In the genomic region with DNA sequence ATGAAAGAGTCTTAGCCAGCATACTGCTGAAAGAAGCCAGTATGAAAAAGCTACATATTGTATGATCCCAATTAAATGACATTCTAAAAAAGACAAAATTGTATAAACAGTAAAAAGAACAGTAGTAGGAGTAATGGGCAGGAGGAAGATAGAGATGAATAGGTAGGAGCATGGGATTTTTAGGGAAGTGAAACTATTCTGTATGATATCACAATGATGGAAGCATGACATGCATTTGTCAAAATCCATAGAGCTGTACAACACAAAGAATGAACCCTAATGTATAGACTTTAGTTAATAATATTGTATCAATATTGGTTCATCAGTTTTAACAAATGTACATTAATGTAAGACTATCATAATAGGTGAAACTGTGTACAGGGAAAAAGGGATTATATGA, we compare ENCODE assay signal across 18 cellular contexts.
DNase-seq lines count a peak whose midpoint lies in the region; ATAC-seq and TF ChIP-seq lines count a peak whose summit lies in the region.
"Had no signal": no experiment of that assay in that cellular context is flagged by ENCODE, and none has a peak within 500 bp of the region (broad histone marks: within the 10 kb centered on the region; RNA-seq: fewer than 3 reads in every experiment).

No MANE protein-coding gene starts in this region.

- H3K27me3 ChIP-seq in left ventricle myocardium inferior (ENCODE audit: low read depth) (no peaks in the 10 kb centered on the region), heart left ventricle (no peaks in the 10 kb centered on the region), iPS-18a (ENCODE audit: control insufficient read depth, insufficient read depth, low read length) (no peaks in the 10 kb centered on the region)
- H3K27me3 ChIP-seq: MG63 had no signal

- H3K4me3 Mint-ChIP-seq in stimulated activated memory B cell treated with anti-CD40 and anti-IgM and Interleukin-4, amounts not matched to agents 10 μg/mL and 1 μg/mL and 100 μg/mL, for 72 hours: no peak overlapping the region
- no peak overlapping the region for H3K4me3 Mint-ChIP-seq in natural killer cell treated with Interleukin-12 subunit alpha and Interleukin-12 subunit beta and Interleukin-15 and Interleukin-18, amount 100 ng/mL, for 72 hours
- H3K4me3 Mint-ChIP-seq: B cell, CD14-positive monocyte had no signal

- no peak for TF ChIP-seq CTCF in left ventricle myocardium inferior (IDR thresholded peaks at IDR 0.05; ENCODE audit: borderline replicate concordance)
- no peak for TF ChIP-seq CTCF in heart left ventricle (IDR thresholded peaks at IDR 0.05)
- TF ChIP-seq CTCF in NB4 (IDR thresholded peaks at IDR 0.05; ENCODE audit: low read depth, low read length): no peak

- no peaks in the 10 kb centered on the region for H3K27me3 Mint-ChIP-seq in stimulated activated memory B cell treated with anti-CD40 and anti-IgM and Interleukin-4, amounts not matched to agents 10 μg/mL and 1 μg/mL and 100 μg/mL, for 72 hours
- no peaks in the 10 kb centered on the region for H3K27me3 Mint-ChIP-seq in natural killer cell treated with Interleukin-12 subunit alpha and Interleukin-12 subunit beta and Interleukin-15 and Interleukin-18, amount 100 ng/mL, for 72 hours
- H3K27me3 Mint-ChIP-seq: B cell had no signal

- H3K4me1 Mint-ChIP-seq in stimulated activated memory B cell treated with anti-CD40 and anti-IgM and Interleukin-4, amounts not matched to agents 10 μg/mL and 1 μg/mL and 100 μg/mL, for 72 hours: peaks cover 22% of the 10 kb centered on the region
- no peaks in the 10 kb centered on the region for H3K4me1 Mint-ChIP-seq in natural killer cell treated with Interleukin-12 subunit alpha and Interleukin-12 subunit beta and Interleukin-15 and Interleukin-18, amount 100 ng/mL, for 72 hours (ENCODE audit: low read depth in 2 of 2)
- H3K4me1 Mint-ChIP-seq: CD14-positive monocyte had no signal

- ATAC-seq in heart left ventricle: no peak
- ATAC-seq in stimulated activated memory B cell treated with anti-CD40 and anti-IgM and Interleukin-4, amounts not matched to agents 10 μg/mL and 1 μg/mL and 100 μg/mL, for 72 hours: no peak
- no peak for ATAC-seq in HG03378 (IDR thresholded peaks at IDR 0.05; ENCODE audit: unreplicated experiment)
- ATAC-seq in natural killer cell treated with Interleukin-12 subunit alpha and Interleukin-12 subunit beta and Interleukin-15 and Interleukin-18, amount 100 ng/mL, for 72 hours: no peak
- ATAC-seq: Panc1, SK-N-SH treated with all-trans-retinoic acid at 6 μM for 48 hours had no signal

- no peaks in the 10 kb centered on the region for H3K36me3 ChIP-seq in left ventricle myocardium inferior
- H3K36me3 ChIP-seq in heart left ventricle: no peaks in the 10 kb centered on the region
- no peaks in the 10 kb centered on the region for H3K36me3 ChIP-seq in iPS-18a (ENCODE audit: control insufficient read depth, low read depth, low read length)
- H3K36me3 ChIP-seq: MG63 had no signal

- peaks cover 10% of the 10 kb centered on the region for H3K36me3 Mint-ChIP-seq in stimulated activated memory B cell treated with anti-CD40 and anti-IgM and Interleukin-4, amounts not matched to agents 10 μg/mL and 1 μg/mL and 100 μg/mL, for 72 hours
- no peaks in the 10 kb centered on the region for H3K36me3 Mint-ChIP-seq in natural killer cell treated with Interleukin-12 subunit alpha and Interleukin-12 subunit beta and Interleukin-15 and Interleukin-18, amount 100 ng/mL, for 72 hours
- H3K36me3 Mint-ChIP-seq: CD14-positive monocyte had no signal

- H3K9ac ChIP-seq in iPS-18a (ENCODE audit: low read length): no peak overlapping the region

- H3K4me3 ChIP-seq in left ventricle myocardium inferior (no peak overlapping the region), heart left ventricle (no peak overlapping the region), NB4 (ENCODE audit: low read depth, low read length) (no peak overlapping the region), iPS-18a (ENCODE audit: low read length) (peak overlapping the region; percentile 22)
- H3K4me3 ChIP-seq: MG63 had no signal

- no peaks in the 10 kb centered on the region for H3K9me3 Mint-ChIP-seq in stimulated activated memory B cell treated with anti-CD40 and anti-IgM and Interleukin-4, amounts not matched to agents 10 μg/mL and 1 μg/mL and 100 μg/mL, for 72 hours
- H3K9me3 Mint-ChIP-seq in natural killer cell treated with Interleukin-12 subunit alpha and Interleukin-12 subunit beta and Interleukin-15 and Interleukin-18, amount 100 ng/mL, for 72 hours: no peaks in the 10 kb centered on the region

- no peaks in the 10 kb centered on the region for H3K9me3 ChIP-seq in left ventricle myocardium inferior (replicated peaks)
- no peaks in the 10 kb centered on the region for H3K9me3 ChIP-seq in heart left ventricle
- H3K9me3 ChIP-seq in iPS-18a (ENCODE audit: control insufficient read depth, low read depth, low read length): no peaks in the 10 kb centered on the region
- H3K9me3 ChIP-seq: MG63 had no signal

- TF ChIP-seq POLR2A in heart left ventricle (IDR thresholded peaks at IDR 0.05) (no peak), NB4 (IDR thresholded peaks at IDR 0.05; ENCODE audit: extremely low read depth, insufficient read length) (no peak)

- H3K27ac Mint-ChIP-seq in stimulated activated memory B cell treated with anti-CD40 and anti-IgM and Interleukin-4, amounts not matched to agents 10 μg/mL and 1 μg/mL and 100 μg/mL, for 72 hours: peak overlapping the region; percentile 10
- no peak overlapping the region for H3K27ac Mint-ChIP-seq in natural killer cell treated with Interleukin-12 subunit alpha and Interleukin-12 subunit beta and Interleukin-15 and Interleukin-18, amount 100 ng/mL, for 72 hours
- H3K27ac Mint-ChIP-seq: B cell had no signal

- peaks cover 15% of the 10 kb centered on the region for H3K4me1 ChIP-seq in left ventricle myocardium inferior
- peaks cover 0 to 10% (median 0%) of the 10 kb centered on the region in 12 donors for H3K4me1 ChIP-seq in heart left ventricle
- H3K4me1 ChIP-seq in iPS-18a (ENCODE audit: control insufficient read depth, low read depth, low read length): peaks cover 32% of the 10 kb centered on the region

- H3K27ac ChIP-seq in left ventricle myocardium inferior (replicated peaks) (peak overlapping the region; percentile 47), heart left ventricle (no peak overlapping the region), iPS-18a (ENCODE audit: low read length) (no peak overlapping the region)

- DNase-seq in left ventricle myocardium inferior (no peak), heart left ventricle (no peak), NB4 (ENCODE audit: low read depth) (peak; percentile 8), NCI-H748 (lab: John Stamatoyannopoulos, UW; ENCODE audit: unreplicated experiment) (no peak)
- DNase-seq in natural killer cell treated with Interleukin-12 subunit alpha and Interleukin-12 subunit beta and Interleukin-15 and Interleukin-18, amount 100 ng/mL, for 72 hours (ENCODE audit: low spot score): no peak
- DNase-seq: MG63, NCI-H1694, NCI-H2081 treated with DMSO at 0.1 percent for 48 hours, NCI-H2227 treated with DMSO at 0.1 percent for 48 hours, NCI-H510A, NCI-H748 treated with DMSO at 0.1 percent for 48 hours had no signal

- intact Hi-C loops in left ventricle myocardium inferior (cut with micrococcal nuclease) (no loop called here), heart left ventricle (cut with DNase I) (no loop called here)
